1 cellular context compared by ENCODE assay signal in the genomic region with DNA sequence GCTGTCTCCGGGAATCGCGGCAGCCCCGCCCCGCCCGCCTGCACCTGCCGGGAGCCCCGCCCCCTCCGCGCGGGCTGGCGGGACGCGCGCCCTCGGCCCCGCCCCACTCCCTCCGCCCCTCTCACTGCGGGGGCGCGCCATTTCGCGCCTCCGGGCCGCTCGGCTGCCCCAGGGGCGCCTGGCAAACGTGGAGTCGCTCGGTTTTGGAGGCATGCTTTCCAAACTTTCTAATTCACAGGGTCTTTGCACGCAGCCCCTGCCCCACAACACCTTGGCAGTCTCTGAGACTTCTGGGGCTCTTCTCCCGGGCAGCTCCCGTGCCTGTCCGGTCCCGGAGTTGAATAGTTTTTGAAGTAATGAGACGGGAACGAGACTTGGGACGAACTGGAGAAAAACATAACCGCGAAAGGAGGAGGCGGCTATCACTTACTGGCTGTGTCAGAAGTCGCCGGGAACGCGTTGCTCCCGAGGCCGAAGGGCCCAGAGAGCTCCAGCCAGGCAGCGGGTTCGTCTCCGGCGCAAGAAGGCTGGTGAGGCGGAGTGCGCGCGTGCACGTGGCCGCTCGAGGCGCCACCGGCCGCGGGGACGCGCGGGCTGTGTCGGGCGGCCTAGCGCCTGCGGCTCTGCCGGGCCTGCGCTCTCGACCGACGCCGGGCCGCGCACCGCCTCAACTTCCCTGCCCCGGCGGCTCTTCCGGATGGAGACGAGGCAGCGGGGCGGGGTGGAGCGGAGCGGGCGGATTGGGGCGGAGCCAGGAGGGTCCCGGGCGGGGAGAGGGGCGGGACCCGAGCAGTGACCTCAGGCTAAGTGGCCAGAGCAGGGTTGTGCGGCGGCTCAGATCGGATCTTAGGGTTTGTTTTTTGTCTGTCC.
TF ChIP-seq lines count a peak whose summit lies in the region.

A gene (minus strand): TSS at position 699 of the 870 bp plus-strand sequence. CDS start 3,436 bp downstream, outside the sequence.

TF ChIP-seq in HepG2, 621 proteins besides CTCF, POLR2A, EP300 and RAD21 (continued from another document and continues in another):
- TF ChIP-seq, protein P1, sequence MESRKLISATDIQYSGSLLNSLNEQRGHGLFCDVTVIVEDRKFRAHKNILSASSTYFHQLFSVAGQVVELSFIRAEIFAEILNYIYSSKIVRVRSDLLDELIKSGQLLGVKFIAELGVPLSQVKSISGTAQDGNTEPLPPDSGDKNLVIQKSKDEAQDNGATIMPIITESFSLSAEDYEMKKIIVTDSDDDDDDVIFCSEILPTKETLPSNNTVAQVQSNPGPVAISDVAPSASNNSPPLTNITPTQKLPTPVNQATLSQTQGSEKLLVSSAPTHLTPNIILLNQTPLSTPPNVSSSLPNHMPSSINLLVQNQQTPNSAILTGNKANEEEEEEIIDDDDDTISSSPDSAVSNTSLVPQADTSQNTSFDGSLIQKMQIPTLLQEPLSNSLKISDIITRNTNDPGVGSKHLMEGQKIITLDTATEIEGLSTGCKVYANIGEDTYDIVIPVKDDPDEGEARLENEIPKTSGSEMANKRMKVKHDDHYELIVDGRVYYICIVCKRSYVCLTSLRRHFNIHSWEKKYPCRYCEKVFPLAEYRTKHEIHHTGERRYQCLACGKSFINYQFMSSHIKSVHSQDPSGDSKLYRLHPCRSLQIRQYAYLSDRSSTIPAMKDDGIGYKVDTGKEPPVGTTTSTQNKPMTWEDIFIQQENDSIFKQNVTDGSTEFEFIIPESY (CRISPR knock-in tag; IDR thresholded peaks at IDR 0.05): no peak
- TF ChIP-seq ZFP1 (CRISPR knock-in tag; IDR thresholded peaks at IDR 0.05) (no peak), RFX1 (IDR thresholded peaks at IDR 0.05) (no peak), SMAD9 (CRISPR knock-in tag; IDR thresholded peaks at IDR 0.05) (peak; percentile 80; the same call in 1 of the 2 replicates), YEATS4 (CRISPR knock-in tag; IDR thresholded peaks at IDR 0.05; ENCODE audit: borderline replicate concordance) (peak; percentile 91), ZNF7 (CRISPR knock-in tag; IDR thresholded peaks at IDR 0.05) (no peak), ZNF24 (IDR thresholded peaks at IDR 0.05) (no peak), ZC3H13 (CRISPR knock-in tag; IDR thresholded peaks at IDR 0.05) (no peak), SP5 (CRISPR knock-in tag; IDR thresholded peaks at IDR 0.05; ENCODE audit: borderline replicate concordance, low read depth) (peak; percentile 86; the same call in 1 of the 2 replicates), PLRG1 (conservative IDR thresholded peaks at IDR 0.05) (no peak), ZNF264 (CRISPR knock-in tag; IDR thresholded peaks at IDR 0.05) (no peak), IRX3 (CRISPR knock-in tag; IDR thresholded peaks at IDR 0.05; ENCODE audit: borderline replicate concordance, low read depth) (no peak), ZSCAN22 (CRISPR knock-in tag; IDR thresholded peaks at IDR 0.05) (no peak), IKZF1 (IDR thresholded peaks at IDR 0.05) (no peak), ZNF17 (CRISPR knock-in tag; IDR thresholded peaks at IDR 0.05) (no peak), SMYD3 (CRISPR knock-in tag; IDR thresholded peaks at IDR 0.05) (no peak; the same call in 1 of the 2 replicates), SNRNP70 (IDR thresholded peaks at IDR 0.05; ENCODE audit: low read depth, low read length) (no peak), NFE2 (CRISPR knock-in tag; IDR thresholded peaks at IDR 0.05) (no peak), HNRNPH1 (optimal IDR thresholded peaks at IDR 0.05; ENCODE audit: low read depth, low read length) (no peak), HMG20A (CRISPR knock-in tag; IDR thresholded peaks at IDR 0.05; ENCODE audit: borderline replicate concordance) (no peak), MEIS2 (CRISPR knock-in tag; IDR thresholded peaks at IDR 0.05) (0 out of 2 replicates have a peak, but pooled peaks have one; percentile 46), KDM4B (CRISPR knock-in tag; IDR thresholded peaks at IDR 0.05) (no peak), KAT8 (CRISPR knock-in tag; IDR thresholded peaks at IDR 0.05) (peak; percentile 60; the same call in 1 of the 2 replicates), ZNF451 (CRISPR knock-in tag; IDR thresholded peaks at IDR 0.05) (peak; percentile 89), ZNF790 (CRISPR knock-in tag; IDR thresholded peaks at IDR 0.05; ENCODE audit: borderline replicate concordance) (peak; percentile 65; the same call in 1 of the 2 replicates), ZNF747 (CRISPR knock-in tag; IDR thresholded peaks at IDR 0.05; ENCODE audit: borderline replicate concordance) (no peak), BHLHE40 (IDR thresholded peaks at IDR 0.05; ENCODE audit: low read length) (peak; percentile 6; the same call in 1 of the 2 replicates), ZNF788 (CRISPR knock-in tag; IDR thresholded peaks at IDR 0.05; ENCODE audit: borderline replicate concordance) (no peak; the same call in none of the 2 replicates), ZNF878 (CRISPR knock-in tag; IDR thresholded peaks at IDR 0.05) (no peak), ZNF143 (CRISPR knock-in tag; IDR thresholded peaks at IDR 0.05) (no peak; the same call in 1 of the 2 replicates), ZNF749 (CRISPR knock-in tag; IDR thresholded peaks at IDR 0.05; ENCODE audit: borderline replicate concordance) (no peak), CREB1 (IDR thresholded peaks at IDR 0.05) (peak; percentile 24; the same call in 1 of the 2 replicates), CREB1 (CRISPR knock-in tag; IDR thresholded peaks at IDR 0.05) (no peak), TCF7 (IDR thresholded peaks at IDR 0.05; ENCODE audit: low read depth) (no peak), ZNF724P (CRISPR knock-in tag; IDR thresholded peaks at IDR 0.05; ENCODE audit: borderline replicate concordance) (peak; percentile 27; the same call in 1 of the 2 replicates), FOXA1 (IDR thresholded peaks at IDR 0.05) (no peak), FOXA1 (CRISPR knock-in tag; IDR thresholded peaks at IDR 0.05) (no peak), ZNF746 (CRISPR knock-in tag; IDR thresholded peaks at IDR 0.05) (peak; percentile 58; the same call in 1 of the 2 replicates), ZNF792 (CRISPR knock-in tag; IDR thresholded peaks at IDR 0.05) (no peak), ADNP (CRISPR knock-in tag; IDR thresholded peaks at IDR 0.05) (no peak), ZNF251 (CRISPR knock-in tag; IDR thresholded peaks at IDR 0.05) (no peak), ZNF460 (CRISPR knock-in tag; IDR thresholded peaks at IDR 0.05; ENCODE audit: borderline replicate concordance) (no peak), MBD4 (IDR thresholded peaks at IDR 0.05; ENCODE audit: borderline replicate concordance, low read length) (no peak), ZNF563 (CRISPR knock-in tag; IDR thresholded peaks at IDR 0.05) (peak; percentile 97), SRSF9 (IDR thresholded peaks at IDR 0.05; ENCODE audit: borderline replicate concordance, insufficient read depth, low read depth, low read length, poor library complexity, severe bottlenecking) (no peak)
- TF ChIP-seq, protein P2, sequence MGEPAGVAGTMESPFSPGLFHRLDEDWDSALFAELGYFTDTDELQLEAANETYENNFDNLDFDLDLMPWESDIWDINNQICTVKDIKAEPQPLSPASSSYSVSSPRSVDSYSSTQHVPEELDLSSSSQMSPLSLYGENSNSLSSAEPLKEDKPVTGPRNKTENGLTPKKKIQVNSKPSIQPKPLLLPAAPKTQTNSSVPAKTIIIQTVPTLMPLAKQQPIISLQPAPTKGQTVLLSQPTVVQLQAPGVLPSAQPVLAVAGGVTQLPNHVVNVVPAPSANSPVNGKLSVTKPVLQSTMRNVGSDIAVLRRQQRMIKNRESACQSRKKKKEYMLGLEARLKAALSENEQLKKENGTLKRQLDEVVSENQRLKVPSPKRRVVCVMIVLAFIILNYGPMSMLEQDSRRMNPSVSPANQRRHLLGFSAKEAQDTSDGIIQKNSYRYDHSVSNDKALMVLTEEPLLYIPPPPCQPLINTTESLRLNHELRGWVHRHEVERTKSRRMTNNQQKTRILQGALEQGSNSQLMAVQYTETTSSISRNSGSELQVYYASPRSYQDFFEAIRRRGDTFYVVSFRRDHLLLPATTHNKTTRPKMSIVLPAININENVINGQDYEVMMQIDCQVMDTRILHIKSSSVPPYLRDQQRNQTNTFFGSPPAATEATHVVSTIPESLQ (CRISPR knock-in tag; conservative IDR thresholded peaks at IDR 0.05): no peak; the same call in 1 of the 2 replicates
- TF ChIP-seq, protein P3, sequence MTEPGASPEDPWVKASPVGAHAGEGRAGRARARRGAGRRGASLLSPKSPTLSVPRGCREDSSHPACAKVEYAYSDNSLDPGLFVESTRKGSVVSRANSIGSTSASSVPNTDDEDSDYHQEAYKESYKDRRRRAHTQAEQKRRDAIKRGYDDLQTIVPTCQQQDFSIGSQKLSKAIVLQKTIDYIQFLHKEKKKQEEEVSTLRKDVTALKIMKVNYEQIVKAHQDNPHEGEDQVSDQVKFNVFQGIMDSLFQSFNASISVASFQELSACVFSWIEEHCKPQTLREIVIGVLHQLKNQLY (CRISPR knock-in tag; IDR thresholded peaks at IDR 0.05): no peak
- TF ChIP-seq, protein P4, sequence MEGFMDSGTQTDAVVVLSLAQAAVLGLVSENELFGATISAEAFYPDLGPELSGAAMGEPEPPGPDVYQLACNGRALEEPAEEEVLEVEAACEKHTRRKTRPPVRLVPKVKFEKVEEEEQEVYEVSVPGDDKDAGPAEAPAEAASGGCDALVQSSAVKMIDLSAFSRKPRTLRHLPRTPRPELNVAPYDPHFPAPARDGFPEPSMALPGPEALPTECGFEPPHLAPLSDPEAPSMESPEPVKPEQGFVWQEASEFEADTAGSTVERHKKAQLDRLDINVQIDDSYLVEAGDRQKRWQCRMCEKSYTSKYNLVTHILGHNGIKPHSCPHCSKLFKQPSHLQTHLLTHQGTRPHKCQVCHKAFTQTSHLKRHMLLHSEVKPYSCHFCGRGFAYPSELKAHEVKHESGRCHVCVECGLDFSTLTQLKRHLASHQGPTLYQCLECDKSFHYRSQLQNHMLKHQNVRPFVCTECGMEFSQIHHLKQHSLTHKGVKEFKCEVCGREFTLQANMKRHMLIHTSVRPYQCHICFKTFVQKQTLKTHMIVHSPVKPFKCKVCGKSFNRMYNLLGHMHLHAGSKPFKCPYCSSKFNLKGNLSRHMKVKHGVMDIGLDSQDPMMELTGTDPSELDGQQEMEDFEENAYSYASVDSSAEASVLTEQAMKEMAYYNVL (CRISPR knock-in tag; IDR thresholded peaks at IDR 0.05; ENCODE audit: borderline replicate concordance): no peak
- TF ChIP-seq, protein P5, sequence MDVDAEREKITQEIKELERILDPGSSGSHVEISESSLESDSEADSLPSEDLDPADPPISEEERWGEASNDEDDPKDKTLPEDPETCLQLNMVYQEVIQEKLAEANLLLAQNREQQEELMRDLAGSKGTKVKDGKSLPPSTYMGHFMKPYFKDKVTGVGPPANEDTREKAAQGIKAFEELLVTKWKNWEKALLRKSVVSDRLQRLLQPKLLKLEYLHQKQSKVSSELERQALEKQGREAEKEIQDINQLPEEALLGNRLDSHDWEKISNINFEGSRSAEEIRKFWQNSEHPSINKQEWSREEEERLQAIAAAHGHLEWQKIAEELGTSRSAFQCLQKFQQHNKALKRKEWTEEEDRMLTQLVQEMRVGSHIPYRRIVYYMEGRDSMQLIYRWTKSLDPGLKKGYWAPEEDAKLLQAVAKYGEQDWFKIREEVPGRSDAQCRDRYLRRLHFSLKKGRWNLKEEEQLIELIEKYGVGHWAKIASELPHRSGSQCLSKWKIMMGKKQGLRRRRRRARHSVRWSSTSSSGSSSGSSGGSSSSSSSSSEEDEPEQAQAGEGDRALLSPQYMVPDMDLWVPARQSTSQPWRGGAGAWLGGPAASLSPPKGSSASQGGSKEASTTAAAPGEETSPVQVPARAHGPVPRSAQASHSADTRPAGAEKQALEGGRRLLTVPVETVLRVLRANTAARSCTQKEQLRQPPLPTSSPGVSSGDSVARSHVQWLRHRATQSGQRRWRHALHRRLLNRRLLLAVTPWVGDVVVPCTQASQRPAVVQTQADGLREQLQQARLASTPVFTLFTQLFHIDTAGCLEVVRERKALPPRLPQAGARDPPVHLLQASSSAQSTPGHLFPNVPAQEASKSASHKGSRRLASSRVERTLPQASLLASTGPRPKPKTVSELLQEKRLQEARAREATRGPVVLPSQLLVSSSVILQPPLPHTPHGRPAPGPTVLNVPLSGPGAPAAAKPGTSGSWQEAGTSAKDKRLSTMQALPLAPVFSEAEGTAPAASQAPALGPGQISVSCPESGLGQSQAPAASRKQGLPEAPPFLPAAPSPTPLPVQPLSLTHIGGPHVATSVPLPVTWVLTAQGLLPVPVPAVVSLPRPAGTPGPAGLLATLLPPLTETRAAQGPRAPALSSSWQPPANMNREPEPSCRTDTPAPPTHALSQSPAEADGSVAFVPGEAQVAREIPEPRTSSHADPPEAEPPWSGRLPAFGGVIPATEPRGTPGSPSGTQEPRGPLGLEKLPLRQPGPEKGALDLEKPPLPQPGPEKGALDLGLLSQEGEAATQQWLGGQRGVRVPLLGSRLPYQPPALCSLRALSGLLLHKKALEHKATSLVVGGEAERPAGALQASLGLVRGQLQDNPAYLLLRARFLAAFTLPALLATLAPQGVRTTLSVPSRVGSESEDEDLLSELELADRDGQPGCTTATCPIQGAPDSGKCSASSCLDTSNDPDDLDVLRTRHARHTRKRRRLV (CRISPR knock-in tag; IDR thresholded peaks at IDR 0.05): no peak
- TF ChIP-seq, protein P6, sequence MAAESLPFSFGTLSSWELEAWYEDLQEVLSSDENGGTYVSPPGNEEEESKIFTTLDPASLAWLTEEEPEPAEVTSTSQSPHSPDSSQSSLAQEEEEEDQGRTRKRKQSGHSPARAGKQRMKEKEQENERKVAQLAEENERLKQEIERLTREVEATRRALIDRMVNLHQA (CRISPR knock-in tag; IDR thresholded peaks at IDR 0.05): no peak
- TF ChIP-seq, protein P7, sequence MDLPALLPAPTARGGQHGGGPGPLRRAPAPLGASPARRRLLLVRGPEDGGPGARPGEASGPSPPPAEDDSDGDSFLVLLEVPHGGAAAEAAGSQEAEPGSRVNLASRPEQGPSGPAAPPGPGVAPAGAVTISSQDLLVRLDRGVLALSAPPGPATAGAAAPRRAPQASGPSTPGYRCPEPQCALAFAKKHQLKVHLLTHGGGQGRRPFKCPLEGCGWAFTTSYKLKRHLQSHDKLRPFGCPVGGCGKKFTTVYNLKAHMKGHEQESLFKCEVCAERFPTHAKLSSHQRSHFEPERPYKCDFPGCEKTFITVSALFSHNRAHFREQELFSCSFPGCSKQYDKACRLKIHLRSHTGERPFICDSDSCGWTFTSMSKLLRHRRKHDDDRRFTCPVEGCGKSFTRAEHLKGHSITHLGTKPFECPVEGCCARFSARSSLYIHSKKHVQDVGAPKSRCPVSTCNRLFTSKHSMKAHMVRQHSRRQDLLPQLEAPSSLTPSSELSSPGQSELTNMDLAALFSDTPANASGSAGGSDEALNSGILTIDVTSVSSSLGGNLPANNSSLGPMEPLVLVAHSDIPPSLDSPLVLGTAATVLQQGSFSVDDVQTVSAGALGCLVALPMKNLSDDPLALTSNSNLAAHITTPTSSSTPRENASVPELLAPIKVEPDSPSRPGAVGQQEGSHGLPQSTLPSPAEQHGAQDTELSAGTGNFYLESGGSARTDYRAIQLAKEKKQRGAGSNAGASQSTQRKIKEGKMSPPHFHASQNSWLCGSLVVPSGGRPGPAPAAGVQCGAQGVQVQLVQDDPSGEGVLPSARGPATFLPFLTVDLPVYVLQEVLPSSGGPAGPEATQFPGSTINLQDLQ (CRISPR knock-in tag; IDR thresholded peaks at IDR 0.05): peak; percentile 67; the same call in 1 of the 2 replicates
- TF ChIP-seq, protein P8, sequence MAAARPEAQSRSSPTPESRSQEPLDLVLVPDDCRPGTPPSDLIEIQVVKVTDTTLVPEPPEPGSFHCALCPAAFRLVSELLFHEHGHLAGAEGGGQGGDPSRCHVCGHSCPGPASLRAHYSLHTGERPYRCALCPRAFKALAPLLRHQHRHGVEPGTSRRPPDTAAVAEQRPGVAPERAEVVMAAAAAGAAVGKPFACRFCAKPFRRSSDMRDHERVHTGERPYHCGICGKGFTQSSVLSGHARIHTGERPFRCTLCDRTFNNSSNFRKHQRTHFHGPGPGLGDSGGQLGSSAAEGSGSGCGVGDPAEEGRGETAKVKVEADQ (CRISPR knock-in tag; IDR thresholded peaks at IDR 0.05; ENCODE audit: borderline replicate concordance): peak; percentile 84; the same call in 1 of the 2 replicates
